In genomic region chr17:14303343-14304221, GRCh38 we compare ENCODE assay signal across 8 cellular contexts.
A peak's percentile ranks its signal among the peaks of the same experiment; 100 is the strongest.
DNase-seq lines count a peak whose midpoint lies in the region; ATAC-seq lines count a peak whose summit lies in the region.

No MANE protein-coding gene starts in this region.

- peaks cover 43% of the 10 kb centered on the region for H3K27me3 Mint-ChIP-seq in stimulated activated memory B cell treated with anti-CD40 and anti-IgM and Interleukin-4, amounts not matched to agents 10 μg/mL and 1 μg/mL and 100 μg/mL, for 72 hours

- no peaks in the 10 kb centered on the region for H3K9me3 Mint-ChIP-seq in stimulated activated memory B cell treated with anti-CD40 and anti-IgM and Interleukin-4, amounts not matched to agents 10 μg/mL and 1 μg/mL and 100 μg/mL, for 72 hours

- no peaks in the 10 kb centered on the region for H3K36me3 Mint-ChIP-seq in stimulated activated memory B cell treated with anti-CD40 and anti-IgM and Interleukin-4, amounts not matched to agents 10 μg/mL and 1 μg/mL and 100 μg/mL, for 72 hours

- no peak for ATAC-seq in stimulated activated memory B cell treated with anti-CD40 and anti-IgM and Interleukin-4, amounts not matched to agents 10 μg/mL and 1 μg/mL and 100 μg/mL, for 72 hours
- ATAC-seq in GM18498 (IDR thresholded peaks at IDR 0.05; ENCODE audit: unreplicated experiment) (no peak), HG03135 (IDR thresholded peaks at IDR 0.05; ENCODE audit: unreplicated experiment) (no peak)

- peak overlapping the region; percentile 88 for H3K4me3 Mint-ChIP-seq in stimulated activated memory B cell treated with anti-CD40 and anti-IgM and Interleukin-4, amounts not matched to agents 10 μg/mL and 1 μg/mL and 100 μg/mL, for 72 hours

- peak overlapping the region; percentile 93 for H3K27ac Mint-ChIP-seq in stimulated activated memory B cell treated with anti-CD40 and anti-IgM and Interleukin-4, amounts not matched to agents 10 μg/mL and 1 μg/mL and 100 μg/mL, for 72 hours

- peaks cover 49% of the 10 kb centered on the region for H3K4me1 Mint-ChIP-seq in stimulated activated memory B cell treated with anti-CD40 and anti-IgM and Interleukin-4, amounts not matched to agents 10 μg/mL and 1 μg/mL and 100 μg/mL, for 72 hours

- DNase-seq in NCI-H748 (lab: John Stamatoyannopoulos, UW; ENCODE audit: unreplicated experiment) (peak; percentile 30), NCI-H748 treated with DMSO at 0.1 percent for 48 hours (lab: John Stamatoyannopoulos, UW) (no peak), iris pigment epithelial cell (ENCODE audit: low read depth) (peak; percentile 59), amygdala (lab: John Stamatoyannopoulos, UW) (no peak)
- peak; percentile 43 for DNase-seq in activated naive CD4-positive, alpha-beta T cell treated with anti-CD3 and anti-CD28 coated beads, Interleukin-2, amount 50 U/mL, for 16 hours

Comparison
In these comparisons a context has a peak if more than half of its experiments do, and no peak if none do; other contexts are left out.
1. DNase-seq: peak in NCI-H748 (single experiment), activated naive CD4-positive, alpha-beta T cell treated with anti-CD3 and anti-CD28 coated beads, Interleukin-2, amount 50 U/mL, for 16 hours (single experiment) and iris pigment epithelial cell (single experiment); none in NCI-H748 treated with DMSO at 0.1 percent for 48 hours (single experiment) and amygdala (0 of 56).